21 cellular contexts compared by ENCODE assay signal in genomic region chr10:29776246-29776645, GRCh38.
DNase-seq lines count a peak whose midpoint lies in the region; ATAC-seq, FAIRE-seq and TF ChIP-seq lines count a peak whose summit lies in the region.
"Had no signal": no experiment of that assay in that cellular context is flagged by ENCODE, and none has a peak within 500 bp of the region (broad histone marks: within the 10 kb centered on the region; RNA-seq: fewer than 3 reads in every experiment).

No MANE protein-coding gene starts in this region.

- H3K9me3 Mint-ChIP-seq in activated T-helper 2 cell treated with anti-CD3 and anti-CD28 coated beads, Interferon-gamma antibody, Interleukin-2, Interleukin-4, amounts not matched to agents 10 μg/mL and 5 μg/mL and 100 μg/mL, durations not matched to agents 14 hours and 24 hours and 36 hours, result peaks cover 4% of the 10 kb centered on the region
- H3K9me3 Mint-ChIP-seq: CD4-positive, alpha-beta T cell; CD8-positive, alpha-beta T cell had no signal

- H3K4me3 ChIP-seq in A549 (no peak overlapping the region), IMR-90 (ENCODE audit: insufficient read depth, low read depth, low read length) (no peak overlapping the region), K562 (no peak overlapping the region), gastroesophageal sphincter (no peak overlapping the region)
- H3K4me3 ChIP-seq: BLaER1 treated with 17β-estradiol and CSF1 and Interleukin-3, amounts not matched to agents 10 nM and 100 nM had no signal

- H3K4me2 ChIP-seq in A549 (no peak overlapping the region), IMR-90 (ENCODE audit: low read depth, low read length) (no peak overlapping the region), K562 (ENCODE audit: insufficient read depth, low read length) (no peak overlapping the region)
- H3K4me2 ChIP-seq: BLaER1 treated with 17β-estradiol and CSF1 and Interleukin-3, amounts not matched to agents 10 nM and 100 nM had no signal

- TF ChIP-seq RAD21 in A549 (conservative IDR thresholded peaks at IDR 0.05 in 1 of 2, IDR thresholded peaks at IDR 0.05 in 1 of 2) (no peak), IMR-90 (IDR thresholded peaks at IDR 0.05; ENCODE audit: low read length) (no peak), K562 (CRISPR knock-in tag; conservative IDR thresholded peaks at IDR 0.05 in 1 of 2, IDR thresholded peaks at IDR 0.05 in 1 of 2) (no peak)

- TF ChIP-seq EP300 in A549 (IDR thresholded peaks at IDR 0.05) (no peak), K562 (IDR thresholded peaks at IDR 0.05; ENCODE audit: low read length) (no peak), gastroesophageal sphincter (IDR thresholded peaks at IDR 0.05) (no peak)

- no peak overlapping the region for H2AK9ac ChIP-seq in IMR-90 (replicated peaks; ENCODE audit: low read depth, low read length, poor library complexity)

- H4K91ac ChIP-seq in IMR-90 (ENCODE audit: insufficient read depth, low read depth, low read length), result no peak overlapping the region

- H3K4ac ChIP-seq in IMR-90 (ENCODE audit: low read depth, low read length), result no peak overlapping the region

- H3K27me3 ChIP-seq in IMR-90 (ENCODE audit: control insufficient read depth, insufficient read depth, low read length) (no peaks in the 10 kb centered on the region), K562 (ENCODE audit: control insufficient read depth in 2 of 2, insufficient read depth in 2 of 2, low read length in 2 of 2) (peaks cover 0 to 18% of the 10 kb centered on the region in 2 experiments; a peak in 3 of 5 replicates), gastroesophageal sphincter (no peaks in the 10 kb centered on the region)
- H3K27me3 ChIP-seq: BLaER1 treated with 17β-estradiol and CSF1 and Interleukin-3, amounts not matched to agents 10 nM and 100 nM had no signal

- intact Hi-C loops in IMR-90 (cut with micrococcal nuclease), result no loop called here
- intact Hi-C loops in K562 (cut with micrococcal nuclease), result no loop called here
- intact Hi-C loops in activated T-helper 2 cell treated with anti-CD3 and anti-CD28 coated beads, Interferon-gamma antibody, Interleukin-2, Interleukin-4, amounts not matched to agents 10 μg/mL and 5 μg/mL and 100 μg/mL, durations not matched to agents 14 hours and 24 hours and 36 hours (cut with micrococcal nuclease), result no loop called here

- peaks cover 3% of the 10 kb centered on the region for H3K4me1 Mint-ChIP-seq in activated T-helper 2 cell treated with anti-CD3 and anti-CD28 coated beads, Interferon-gamma antibody, Interleukin-2, Interleukin-4, amounts not matched to agents 10 μg/mL and 5 μg/mL and 100 μg/mL, durations not matched to agents 14 hours and 24 hours and 36 hours (ENCODE audit: low read depth)

- H2AK5ac ChIP-seq in IMR-90 (ENCODE audit: low read depth, low read length), result no peak overlapping the region

- POLR2A ChIA-PET in A549 (lab: Yijun Ruan, JAX), result no interaction called here
- POLR2A ChIA-PET in IMR-90 (lab: Charles Lee; ENCODE audit: unreplicated experiment), result no interaction called here
- POLR2A ChIA-PET in K562 (lab: Yijun Ruan, JAX), result no interaction called here

- H3K27ac ChIP-seq in A549, result no peak overlapping the region
- H3K27ac ChIP-seq in IMR-90 (ENCODE audit: insufficient read depth, low read length), result no peak overlapping the region
- H3K27ac ChIP-seq in K562 (ENCODE audit: extremely low read depth, low read depth, low read length), result no peak overlapping the region
- H3K27ac ChIP-seq in gastroesophageal sphincter, result no peak overlapping the region
- H3K27ac ChIP-seq: BLaER1 treated with 17β-estradiol and CSF1 and Interleukin-3, amounts not matched to agents 10 nM and 100 nM; C4-2B had no signal

- dilution Hi-C loops in IMR-90 (cut with HindIII; ENCODE audit: low sequenced_read_pairs, unreplicated experiment), result no loop called here

- no peak for ATAC-seq in A549
- ATAC-seq in IMR-90 (ENCODE audit: low read depth), result no peak
- no peak for ATAC-seq in K562
- ATAC-seq in gastroesophageal sphincter, result no peak
- ATAC-seq: CD8-positive, alpha-beta T cell had no signal

- H3K79me1 ChIP-seq in IMR-90 (ENCODE audit: low read depth in 1 of 2, low read length in 2 of 2), result no peaks in the 10 kb centered on the region

- TF ChIP-seq CTCF in A549 (IDR thresholded peaks at IDR 0.05) (no peak), IMR-90 (conservative IDR thresholded peaks at IDR 0.05; ENCODE audit: low read depth, low read length) (no peak), K562 (IDR thresholded peaks at IDR 0.05 in 2 of 3, conservative IDR thresholded peaks at IDR 0.05 in 1 of 3; ENCODE audit: insufficient read depth in 2 of 3, low read depth in 1 of 3, low read length in 3 of 3) (no peak), gastroesophageal sphincter (IDR thresholded peaks at IDR 0.05) (no peak)

- TF ChIP-seq POLR2A in A549 (IDR thresholded peaks at IDR 0.05; ENCODE audit: low read length), result no peak
- no peak for TF ChIP-seq POLR2A in IMR-90 (IDR thresholded peaks at IDR 0.05; ENCODE audit: low read depth, low read length)
- TF ChIP-seq POLR2A in K562 (conservative IDR thresholded peaks at IDR 0.05), result no peak
- TF ChIP-seq POLR2A in gastroesophageal sphincter (IDR thresholded peaks at IDR 0.05), result no peak

- H3K4me1 ChIP-seq in A549, result peaks cover 28% of the 10 kb centered on the region
- peaks cover 9% of the 10 kb centered on the region for H3K4me1 ChIP-seq in IMR-90 (ENCODE audit: control insufficient read depth, insufficient read depth, low read length)
- no peaks in the 10 kb centered on the region for H3K4me1 ChIP-seq in K562 (replicated peaks in 1 of 2; ENCODE audit: control insufficient read depth in 2 of 2, insufficient read depth in 2 of 2, low read length in 2 of 2)
- peaks cover 0 to 20% (median 0%) of the 10 kb centered on the region in 3 donors for H3K4me1 ChIP-seq in gastroesophageal sphincter
- H3K4me1 ChIP-seq: Caco-2 had no signal

- CTCF ChIA-PET in A549 (lab: Yijun Ruan, JAX), result interaction anchor here (1.4 kb wide), 1 partner anchor 42 kb away, joined by 3 read pairs; no protein-coding TSS in a partner anchor
- CTCF ChIA-PET in IMR-90 (lab: Yijun Ruan, JAX), result no interaction called here
- CTCF ChIA-PET in K562 (lab: Yijun Ruan, JAX; ENCODE audit: low intra/inter-chr PET ratio), result no interaction called here

- H3K36me3 ChIP-seq in IMR-90 (ENCODE audit: control insufficient read depth, insufficient read depth, low read length) (no peaks in the 10 kb centered on the region), K562 (ENCODE audit: control insufficient read depth, insufficient read depth, low read length) (no peaks in the 10 kb centered on the region), gastroesophageal sphincter (no peaks in the 10 kb centered on the region)
- H3K36me3 ChIP-seq: BLaER1 treated with 17β-estradiol and CSF1 and Interleukin-3, amounts not matched to agents 10 nM and 100 nM had no signal

- H4K20me1 ChIP-seq in IMR-90 (ENCODE audit: insufficient read depth, low read length), result no peaks in the 10 kb centered on the region
- H4K20me1 ChIP-seq in K562 (replicated peaks; ENCODE audit: control insufficient read depth, insufficient read depth, low read length), result no peaks in the 10 kb centered on the region
- H4K20me1 ChIP-seq: BLaER1 treated with 17β-estradiol and CSF1 and Interleukin-3, amounts not matched to agents 10 nM and 100 nM had no signal

- no peak overlapping the region for H3K27ac Mint-ChIP-seq in activated T-helper 2 cell treated with anti-CD3 and anti-CD28 coated beads, Interferon-gamma antibody, Interleukin-2, Interleukin-4, amounts not matched to agents 10 μg/mL and 5 μg/mL and 100 μg/mL, durations not matched to agents 14 hours and 24 hours and 36 hours
- H3K27ac Mint-ChIP-seq: B cell; CD4-positive, alpha-beta T cell; CD8-positive, alpha-beta T cell had no signal

- no peak overlapping the region for H4K5ac ChIP-seq in IMR-90 (ENCODE audit: low read depth, low read length)

- H3K9me1 ChIP-seq in IMR-90 (ENCODE audit: insufficient read depth, low read length) (no peaks in the 10 kb centered on the region; the same call in 1 of the 2 replicates), K562 (ENCODE audit: control insufficient read depth, insufficient read depth, low read length) (no peaks in the 10 kb centered on the region)

- in situ Hi-C loops in IMR-90 (cut with MboI; ENCODE audit: low sequenced_read_pairs), result no loop called here
- in situ Hi-C loops in K562 (cut with MboI), result no loop called here

- H2BK15ac ChIP-seq in IMR-90 (ENCODE audit: low read depth, low read length), result no peak overlapping the region

- H3K9me3 ChIP-seq in A549, result no peaks in the 10 kb centered on the region
- no peaks in the 10 kb centered on the region for H3K9me3 ChIP-seq in IMR-90 (ENCODE audit: control insufficient read depth, insufficient read depth, low read length)
- no peaks in the 10 kb centered on the region for H3K9me3 ChIP-seq in K562 (replicated peaks; ENCODE audit: control insufficient read depth, insufficient read depth, low read depth, low read length)
- H3K9me3 ChIP-seq in gastroesophageal sphincter, result no peaks in the 10 kb centered on the region
- H3K9me3 ChIP-seq: Caco-2 had no signal

- no peak overlapping the region for H2BK5ac ChIP-seq in IMR-90 (ENCODE audit: low read depth, low read length, poor library complexity, severe bottlenecking)

- BruUV-seq in IMR-90 (replicated peaks; lab: Mats Ljungman, UMichigan), result no TSS peak
- BruUV-seq in K562 (replicated peaks; lab: Mats Ljungman, UMichigan), result no TSS peak

- no peak overlapping the region for H2BK120ac ChIP-seq in IMR-90 (ENCODE audit: low read depth, low read length)

- H3K36me3 Mint-ChIP-seq in activated T-helper 2 cell treated with anti-CD3 and anti-CD28 coated beads, Interferon-gamma antibody, Interleukin-2, Interleukin-4, amounts not matched to agents 10 μg/mL and 5 μg/mL and 100 μg/mL, durations not matched to agents 14 hours and 24 hours and 36 hours (ENCODE audit: low read depth), result no peaks in the 10 kb centered on the region
- H3K36me3 Mint-ChIP-seq: CD8-positive, alpha-beta T cell had no signal

- H2AFZ ChIP-seq in IMR-90 (replicated peaks; ENCODE audit: low read length, poor library complexity) (no peak overlapping the region), K562 (ENCODE audit: low read depth, low read length) (no peak overlapping the region)

- no peak overlapping the region for H3K23ac ChIP-seq in IMR-90 (ENCODE audit: low read depth, low read length)

- WGBS in A549 (ENCODE audit: missing lambda C conversion rate), result 88% methylated on average over 2 of the region's 2 CpGs
- WGBS in IMR-90 (ENCODE audit: extremely low coverage in 2 of 2, insufficient read length in 1 of 2), 2 experiments, result no CpG with 5 or more reads among the region's 2 CpGs
- 0% methylated on average over 2 of the region's 2 CpGs for WGBS in K562 (ENCODE audit: insufficient coverage, low coverage, missing lambda C conversion rate)
- 75 to 79% methylated on average over 2 of the region's 2 CpGs for WGBS in gastroesophageal sphincter (ENCODE audit: low coverage in 1 of 2), 2 donors

- no peak overlapping the region for H4K8ac ChIP-seq in IMR-90 (ENCODE audit: low read depth in 2 of 2, low read length in 2 of 2)

- H3K14ac ChIP-seq in IMR-90 (replicated peaks; ENCODE audit: low read depth, low read length), result no peak overlapping the region

- H3K56ac ChIP-seq in IMR-90 (ENCODE audit: extremely low read depth, insufficient read depth, low read length), result no peak overlapping the region

- H3K79me2 ChIP-seq in K562 (ENCODE audit: control insufficient read depth, insufficient read depth, low read length), result no peaks in the 10 kb centered on the region

- no peak overlapping the region for H3K18ac ChIP-seq in IMR-90 (ENCODE audit: low read depth, low read length)

- no peak overlapping the region for H3K4me3 Mint-ChIP-seq in activated T-helper 2 cell treated with anti-CD3 and anti-CD28 coated beads, Interferon-gamma antibody, Interleukin-2, Interleukin-4, amounts not matched to agents 10 μg/mL and 5 μg/mL and 100 μg/mL, durations not matched to agents 14 hours and 24 hours and 36 hours (ENCODE audit: low read depth)
- H3K4me3 Mint-ChIP-seq: B cell; CD4-positive, alpha-beta T cell; CD8-positive, alpha-beta T cell had no signal

- DNase-seq in A549 (ENCODE audit: low read depth in 1 of 2, low spot score in 1 of 2) (no peak), IMR-90 (no peak), K562 (ENCODE audit: extremely low read depth in 1 of 4, low spot score in 3 of 4) (no peak)
- no peak for DNase-seq in activated T-helper 2 cell treated with anti-CD3 and anti-CD28 coated beads, Interferon-gamma antibody, Interleukin-2, Interleukin-4, amounts not matched to agents 10 μg/mL and 5 μg/mL and 100 μg/mL, durations not matched to agents 14 hours and 24 hours and 36 hours (ENCODE audit: low spot score)
- DNase-seq: 8988T; AML-193; Caco-2; Calu3; CD4-positive, alpha-beta T cell; CD8-positive, alpha-beta T cell; DMS79 treated with DMSO at 0.1 percent for 48 hours; GF-D8 had no signal

- no peak overlapping the region for H2BK20ac ChIP-seq in IMR-90 (ENCODE audit: low read depth, low read length)

- no peak overlapping the region for H3K9ac ChIP-seq in IMR-90 (ENCODE audit: low read depth, low read length)
- no peak overlapping the region for H3K9ac ChIP-seq in K562 (ENCODE audit: insufficient read depth in 1 of 2, low read depth in 2 of 2, low read length in 2 of 2)
- H3K9ac ChIP-seq: BLaER1 treated with 17β-estradiol and CSF1 and Interleukin-3, amounts not matched to agents 10 nM and 100 nM had no signal

- FAIRE-seq in A549 (lab: Jason Lieb, UNC) (no peak), K562 (lab: Jason Lieb, UNC) (no peak)
- FAIRE-seq: A204.1, D721Med, G401.6, GM12891, GM19239 had no signal

- H3K27me3 Mint-ChIP-seq in activated T-helper 2 cell treated with anti-CD3 and anti-CD28 coated beads, Interferon-gamma antibody, Interleukin-2, Interleukin-4, amounts not matched to agents 10 μg/mL and 5 μg/mL and 100 μg/mL, durations not matched to agents 14 hours and 24 hours and 36 hours (ENCODE audit: low read depth), result peaks cover 14% of the 10 kb centered on the region

Comparison
In these comparisons a context has a peak if more than half of its experiments do, and no peak if none do; other contexts are left out.
1. Of the 35 proteins assayed by ChIP-seq in both K562 and A549: peak only in K562: none; only in A549: MAFK; in both: none; in neither: 34.